ENCODE assay signal across 30 cellular contexts in genomic region chr12:57185906-57186508, GRCh38. TPM values are rescaled to one million over a fixed set of nuclear protein-coding genes. Genes with fewer than 3 reads are reported as not detected.
"Had no signal": no experiment of that assay in that cellular context is flagged by ENCODE, and none has a peak within 500 bp of the region (broad histone marks: within the 10 kb centered on the region; RNA-seq: fewer than 3 reads in every experiment).

No MANE protein-coding gene starts in this region.

- H3K9me3 ChIP-seq: esophagus muscularis mucosa, gastrocnemius medialis, heart right ventricle had no signal

- H3K4me1 ChIP-seq: foreskin keratinocyte, gastrocnemius medialis had no signal

- H3K4me3 ChIP-seq: esophagus muscularis mucosa, gastrocnemius medialis, heart right ventricle had no signal

- H3K36me3 ChIP-seq: gastrocnemius medialis had no signal

- ATAC-seq: activated CD4-positive, alpha-beta T cell treated with anti-CD3 and anti-CD28 coated beads for 36 hours; activated naive CD4-positive, alpha-beta T cell treated with anti-CD3 and anti-CD28 coated beads, Interleukin-2, amount 50 U/mL, for 72 hours; activated T-cell treated with anti-CD3 and anti-CD28 coated beads, Interleukin-2, amount 50 U/mL, for 72 hours; foreskin keratinocyte; gastrocnemius medialis; heart right ventricle had no signal

- FAIRE-seq: astrocyte, colon had no signal

- H3K27me3 ChIP-seq: brain microvascular endothelial cell, esophagus muscularis mucosa, foreskin keratinocyte, gastrocnemius medialis, heart right ventricle had no signal

- H3K27ac ChIP-seq: brain microvascular endothelial cell, esophagus muscularis mucosa, foreskin keratinocyte, gastrocnemius medialis, heart right ventricle had no signal

- DNase-seq: activated CD4-positive, alpha-beta memory T cell treated with anti-CD3 and anti-CD28 coated beads, Interleukin-2, amount 10 ng/mL, durations not matched to agents 7 days and 5 days; activated CD4-positive, alpha-beta T cell treated with anti-CD3 and anti-CD28 coated beads for 36 hours; activated CD4-positive, alpha-beta T cell treated with anti-CD3 and anti-CD28 coated beads, Interleukin-2, amount 10 ng/mL, durations not matched to agents 7 days and 5 days; activated CD4-positive, alpha-beta T cell treated with anti-CD3 and anti-CD28 coated beads, Interleukin-2, amount 50 U/mL, for 4 hours; activated CD4-positive, CD25-positive, alpha-beta regulatory T cell; activated CD4-positive, CD25-positive, alpha-beta regulatory T cell treated with anti-CD3 and anti-CD28 coated beads, Interleukin-2, amount 50 U/mL, for 72 hours; activated CD8-positive, alpha-beta memory T cell treated with anti-CD3 and anti-CD28 coated beads, Interleukin-2, amount 50 U/mL, for 48 hours; activated gamma-delta T cell; activated naive CD4-positive, alpha-beta T cell; activated naive CD4-positive, alpha-beta T cell treated with anti-CD3 and anti-CD28 coated beads, Interleukin-2, amount 10 ng/mL, durations not matched to agents 7 days and 5 days; activated naive CD8-positive, alpha-beta T cell treated with anti-CD3 and anti-CD28 coated beads, Interleukin-2, amount 10 ng/mL, durations not matched to agents 7 days and 5 days; activated T-cell treated with anti-CD3 and anti-CD28 coated beads for 4 hours; activated T-cell treated with anti-CD3 and anti-CD28 coated beads, Interleukin-2, amount 50 U/mL, for 24 hours; activated T-cell treated with anti-CD3 and anti-CD28 coated beads, Interleukin-2, amount 50 U/mL, for 72 hours; brain microvascular endothelial cell; effector memory CD4-positive, alpha-beta T cell; endodermal cell; foreskin keratinocyte; gastrocnemius medialis; glutamatergic neuron; heart right ventricle; T-helper 2 cell had no signal

RNA-seq across cellular contexts. Expression of gene NXPH4, which starts 30.6 kb away (rescaled TPM):
- total RNA-seq: epithelial cell of proximal tubule, esophagus muscularis mucosa, gastrocnemius medialis had no signal

RNA-seq across cellular contexts. Expression of gene LRP1-AS, which starts 38.6 kb away (rescaled TPM):
- total RNA-seq: activated CD4-positive, alpha-beta memory T cell treated with anti-CD3 and anti-CD28 coated beads, Interleukin-2, amount 10 ng/mL, durations not matched to agents 7 days and 5 days; activated CD4-positive, alpha-beta T cell treated with anti-CD3 and anti-CD28 coated beads for 36 hours; activated CD4-positive, alpha-beta T cell treated with anti-CD3 and anti-CD28 coated beads, Interleukin-2, amount 10 ng/mL, durations not matched to agents 7 days and 5 days; activated naive CD4-positive, alpha-beta T cell treated with anti-CD3 and anti-CD28 coated beads, Interleukin-2, amount 50 U/mL, for 72 hours; activated naive CD8-positive, alpha-beta T cell treated with anti-CD3 and anti-CD28 coated beads, Interleukin-2, amount 10 ng/mL, durations not matched to agents 7 days and 5 days; activated T-cell treated with anti-CD3 and anti-CD28 coated beads, Interleukin-2, amount 50 U/mL, for 72 hours; astrocyte; chondrocyte; dermis microvascular lymphatic vessel endothelial cell; endodermal cell; epithelial cell of proximal tubule; esophagus muscularis mucosa; foreskin keratinocyte; gastrocnemius medialis; heart right ventricle; T-helper 1 cell treated with Interleukin-12 subunit alpha and Interleukin-12 subunit beta and Interleukin-4 antibody, amounts not matched to agents 30 ng/mL and 1 ng/mL, for 36 hours had no signal
- polyA plus RNA-seq: foreskin keratinocyte, heart right ventricle had no signal
